8 cellular contexts compared by ENCODE assay signal in the genomic region with DNA sequence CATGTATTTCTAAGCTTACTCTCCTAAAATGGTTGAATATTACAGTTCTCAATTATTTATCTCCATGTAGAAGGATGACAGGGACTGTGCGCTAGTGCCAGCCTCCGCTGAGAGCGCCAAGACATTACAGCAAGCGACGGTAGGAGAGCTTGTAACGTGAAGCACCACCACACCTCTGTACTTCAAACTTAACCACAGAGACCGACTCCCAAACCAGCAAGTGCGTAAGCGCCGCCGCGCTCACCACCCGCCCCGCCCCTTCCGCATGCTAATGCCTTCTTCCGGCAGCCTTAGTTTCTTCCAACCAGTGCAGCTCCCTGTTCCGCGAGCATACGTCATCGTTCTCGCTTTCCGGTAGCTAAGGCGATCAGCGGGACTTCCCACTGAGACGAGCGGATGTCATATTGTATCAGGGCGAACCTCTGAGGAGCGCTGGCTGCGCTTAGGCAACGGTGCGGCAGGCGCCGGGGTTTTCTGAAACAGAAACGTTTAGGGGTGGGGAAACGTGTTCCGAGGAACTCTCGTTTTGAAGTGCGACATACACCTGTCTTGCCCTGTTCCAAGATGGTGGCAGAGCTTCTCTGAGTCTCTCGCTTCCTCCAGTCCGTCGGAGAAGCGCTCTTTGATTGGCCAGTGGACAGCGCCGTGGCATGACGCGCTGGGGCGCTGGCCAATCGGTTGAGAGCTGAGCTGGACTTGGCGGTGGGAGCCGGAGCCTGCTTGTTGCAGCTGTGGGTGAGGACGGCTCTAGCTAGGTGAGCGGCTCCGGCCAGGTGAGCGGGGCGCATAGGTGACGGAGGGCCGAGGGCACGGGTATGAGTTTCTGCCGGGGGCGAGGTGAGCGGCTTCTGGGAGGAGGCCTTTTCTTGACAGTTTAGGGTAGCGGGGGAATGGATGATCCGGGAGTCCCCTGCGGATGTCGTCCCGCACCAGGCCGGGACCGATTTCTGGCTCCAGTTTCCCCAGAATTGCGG. TPM values are rescaled to one million over a fixed set of nuclear protein-coding genes. Genes with fewer than 3 reads are reported as not detected.
A peak's percentile ranks its signal among the peaks of the same experiment; 100 is the strongest.
DNase-seq lines count a peak whose midpoint lies in the region; ATAC-seq and TF ChIP-seq lines count a peak whose summit lies in the region.

A gene (plus strand): TSS at position 723 of the 974 bp plus-strand sequence. CDS start 2,896 bp downstream, outside the sequence.

- H3K4me1 ChIP-seq in left lung = peaks cover 5 to 53% of the 10 kb centered on the region in 2 donors

- peaks cover 0 to 15% of the 10 kb centered on the region in 2 donors for H3K36me3 ChIP-seq in left lung

- peak within 1 kb of the TSS; percentile 84 to 95 for H3K4me3 ChIP-seq in left lung

- no peaks in the 10 kb centered on the region for H3K9me3 ChIP-seq in left lung

- H3K9me3 Mint-ChIP-seq in CD14-positive monocyte = peaks cover 0 to 2% (median 0%) of the 10 kb centered on the region in 7 donors

- ATAC-seq in GM19397 (IDR thresholded peaks at IDR 0.05; ENCODE audit: unreplicated experiment) = peak; percentile 96
- ATAC-seq in HG03571 (IDR thresholded peaks at IDR 0.05; ENCODE audit: unreplicated experiment) = peak; percentile 95
- ATAC-seq in left lung = peak; percentile 97

- DNase-seq in CD14-positive monocyte (ENCODE audit: low spot score) = peak; percentile 96
- peak; percentile 99 for DNase-seq in NCI-H82 (lab: John Stamatoyannopoulos, UW)
- DNase-seq in activated CD4-positive, alpha-beta T cell treated with anti-CD3 and anti-CD28 coated beads, Interleukin-2, amount 50 U/mL, for 48 hours = peak; percentile 98 to 99
- DNase-seq in dermis blood vessel endothelial cell = peak; percentile 98
- DNase-seq in left lung = peak; percentile 98
- DNase-seq in stimulated activated CD4-positive, alpha-beta T cell treated with anti-CD3 and anti-CD28 coated beads, Interleukin-2, amount 100 ng/mL, for 48 hours = peak; percentile 95 to 97

- intact Hi-C loops in CD14-positive monocyte (cut with micrococcal nuclease) (loop anchor here (2.0 to 5.0 kb wide), 3 partner anchors 41 to 740 kb away; a partner anchor contains a TSS), left lung (cut with DNase I) (no loop called here)

- H3K4me3 Mint-ChIP-seq in CD14-positive monocyte = peak within 1 kb of the TSS; percentile 93 to 99

- peak within 1 kb of the TSS; percentile 96 to 99 for H3K27ac ChIP-seq in left lung

- peaks cover 7 to 23% of the 10 kb centered on the region in 2 donors for H3K36me3 Mint-ChIP-seq in CD14-positive monocyte

- H3K27ac Mint-ChIP-seq in CD14-positive monocyte = peak within 1 kb of the TSS; percentile 100

- H3K27me3 ChIP-seq in left lung = no peaks in the 10 kb centered on the region

- peaks cover 49% of the 10 kb centered on the region for H3K4me1 Mint-ChIP-seq in CD14-positive monocyte

- TF ChIP-seq CTCF in CD14-positive monocyte (IDR thresholded peaks at IDR 0.05) (no peak), left lung (IDR thresholded peaks at IDR 0.05) (no peak)

- H3K27me3 Mint-ChIP-seq in CD14-positive monocyte (ENCODE audit: low read depth in 3 of 3) = peaks cover 0 to 6% (median 1%) of the 10 kb centered on the region in 3 donors

RNA-seq across cellular contexts. Expression of the gene that starts here (rescaled TPM):
- polyA plus RNA-seq in CD14-positive monocyte = 10 to 100 TPM; 68.4 to 88.1 TPM
- total RNA-seq in dermis blood vessel endothelial cell (42.9 and 51.5 TPM in 2 replicates), left lung (10 to 100 TPM; 72.0 to 93.6 TPM)

Comparison
In these comparisons a context has a peak if more than half of its experiments do, and no peak if none do; other contexts are left out.
1. Peak in every context shown above with its lines: DNase-seq, ATAC-seq, H3K4me3 ChIP-seq and H3K27ac ChIP-seq.
2. intact Hi-C loops: an anchor here in CD14-positive monocyte (2.0 to 5.0 kb wide); none called in left lung.